18 cellular contexts compared by ENCODE assay signal in genomic region chr2:134512734-134513467, GRCh38.
A peak's percentile ranks its signal among the peaks of the same experiment; 100 is the strongest.
DNase-seq lines count a peak whose midpoint lies in the region; ATAC-seq and TF ChIP-seq lines count a peak whose summit lies in the region.
"Had no signal": no experiment of that assay in that cellular context is flagged by ENCODE, and none has a peak within 500 bp of the region (broad histone marks: within the 10 kb centered on the region; RNA-seq: fewer than 3 reads in every experiment).

No MANE protein-coding gene starts in this region.

- no peak overlapping the region for H3K27ac ChIP-seq in HEK293 (ENCODE audit: extremely low read depth, low read depth, low read length)

- POLR2A ChIA-PET in HEK293 (lab: Yijun Ruan, JAX): no interaction called here

- peak; percentile 41 for DNase-seq in epithelial cell of esophagus (ENCODE audit: low read depth)
- DNase-seq in nephron progenitor cell: no peak
- no peak for DNase-seq in NCI-H748 (lab: John Stamatoyannopoulos, UW; ENCODE audit: unreplicated experiment)
- DNase-seq in NCI-H2171 (lab: John Stamatoyannopoulos, UW): no peak
- DNase-seq: ACHN; BE2C; C1 segment of cervical spinal cord; CD4-positive, CD25-positive, alpha-beta regulatory T cell; CD8-positive, alpha-beta memory T cell; COR-L47; DMS 273 treated with DMSO at 0.1 percent for 48 hours; DMS53; HCEC 1CT; HFFc6 had no signal

- no peaks in the 10 kb centered on the region for H3K4me1 Mint-ChIP-seq in IgD-negative memory B cell
- H3K4me1 Mint-ChIP-seq in nephron progenitor cell: peaks cover 7% of the 10 kb centered on the region

- no peak for TF ChIP-seq CTCF in HEK293 (tag by site-specific recombination; IDR thresholded peaks at IDR 0.05)
- no peak for TF ChIP-seq CTCF in epithelial cell of esophagus (IDR thresholded peaks at IDR 0.05; ENCODE audit: insufficient read depth, low read depth, low read length, missing control alignments)
- no peak for TF ChIP-seq CTCF in nephron progenitor cell (IDR thresholded peaks at IDR 0.05)

- CTCF ChIA-PET in HEK293 (lab: Yijun Ruan, JAX): no interaction called here

- H3K27me3 Mint-ChIP-seq in IgD-negative memory B cell: no peaks in the 10 kb centered on the region
- peaks cover 2% of the 10 kb centered on the region for H3K27me3 Mint-ChIP-seq in nephron progenitor cell (ENCODE audit: low read depth, poor library complexity)

- no peaks in the 10 kb centered on the region for H3K9me3 Mint-ChIP-seq in IgD-negative memory B cell
- H3K9me3 Mint-ChIP-seq in nephron progenitor cell: no peaks in the 10 kb centered on the region
- H3K9me3 Mint-ChIP-seq: CD4-positive, CD25-positive, alpha-beta regulatory T cell; CD8-positive, alpha-beta memory T cell; GM23338; HFFc6 had no signal

- no peaks in the 10 kb centered on the region for H3K9me3 ChIP-seq in HEK293 (ENCODE audit: control insufficient read depth, insufficient read depth, low read depth, low read length)
- H3K9me3 ChIP-seq: BE2C had no signal

- H3K4me3 ChIP-seq in HEK293 (ENCODE audit: low read depth, low read length) (no peak overlapping the region), epithelial cell of esophagus (ENCODE audit: low read length) (no peak overlapping the region)
- H3K4me3 ChIP-seq: GM23338 had no signal

- no peaks in the 10 kb centered on the region for H3K36me3 ChIP-seq in HEK293 (ENCODE audit: control insufficient read depth in 2 of 2, insufficient read depth in 1 of 2, low read length in 2 of 2)
- H3K36me3 ChIP-seq: BE2C had no signal

- no peak for ATAC-seq in HG03521 (IDR thresholded peaks at IDR 0.05; ENCODE audit: unreplicated experiment)
- ATAC-seq: GM23338 had no signal

- no peaks in the 10 kb centered on the region for H3K4me1 ChIP-seq in HEK293 (ENCODE audit: control insufficient read depth, insufficient read depth, low read length)
- H3K4me1 ChIP-seq: BE2C had no signal

- peak overlapping the region in 2 of 3 donors; percentile 1 to 60 for H3K27ac Mint-ChIP-seq in IgD-negative memory B cell
- H3K27ac Mint-ChIP-seq in nephron progenitor cell: peak overlapping the region; percentile 73
- H3K27ac Mint-ChIP-seq: CD4-positive, CD25-positive, alpha-beta regulatory T cell; CD8-positive, alpha-beta memory T cell; GM23338; HFFc6 had no signal

- H3K36me3 Mint-ChIP-seq in IgD-negative memory B cell (no peaks in the 10 kb centered on the region), nephron progenitor cell (ENCODE audit: low read depth) (no peaks in the 10 kb centered on the region)
- H3K36me3 Mint-ChIP-seq: CD4-positive, CD25-positive, alpha-beta regulatory T cell; CD8-positive, alpha-beta memory T cell had no signal

- no peak overlapping the region for H3K4me3 Mint-ChIP-seq in IgD-negative memory B cell
- no peak overlapping the region for H3K4me3 Mint-ChIP-seq in nephron progenitor cell
- H3K4me3 Mint-ChIP-seq: CD4-positive, CD25-positive, alpha-beta regulatory T cell; GM23338; HFFc6 had no signal

TF ChIP-seq in HEK293, 187 proteins besides CTCF, POLR2A, EP300 and RAD21:
- TF ChIP-seq BCL11B (tag by site-specific recombination; IDR thresholded peaks at IDR 0.05; ENCODE audit: low read depth) (no peak), ZBTB17 (tag by site-specific recombination; IDR thresholded peaks at IDR 0.05) (peak; percentile 63), ZNF629 (tag by site-specific recombination; IDR thresholded peaks at IDR 0.05) (no peak)
